ENCODE assay signal across 1 cellular context in the genomic region with DNA sequence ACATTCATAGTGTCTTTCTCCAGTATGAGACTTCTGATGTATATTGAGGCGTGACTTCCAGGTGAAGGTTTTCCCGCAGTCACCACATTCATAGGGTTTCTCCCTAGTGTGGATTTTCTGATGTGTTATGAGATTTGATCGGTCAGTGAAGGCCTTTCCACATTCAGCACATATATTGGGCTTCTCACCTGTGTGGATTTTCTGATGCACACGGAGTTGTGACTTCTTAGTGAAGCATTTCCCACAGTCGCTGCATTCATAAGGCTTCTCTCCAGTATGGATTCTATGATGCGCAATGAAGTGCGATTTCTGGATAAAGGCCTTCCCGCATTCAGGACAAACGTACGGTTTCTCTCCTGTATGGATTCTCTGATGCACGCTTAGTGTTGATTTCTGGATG.
TF ChIP-seq lines count a peak whose summit lies in the region.

No MANE protein-coding gene starts in this region.

TF ChIP-seq in K562, 482 proteins besides CTCF, POLR2A, EP300 and RAD21:
- TF ChIP-seq FOXJ2 (tag; IDR thresholded peaks at IDR 0.05) (no peak), ZNF75A (CRISPR knock-in tag; IDR thresholded peaks at IDR 0.05) (peak; percentile 81)
TF ChIP-seq in K562: peak in this region for 1.
